11 cellular contexts compared by ENCODE assay signal in genomic region chr1:221987860-221988520, GRCh38.
DNase-seq lines count a peak whose midpoint lies in the region; ATAC-seq and TF ChIP-seq lines count a peak whose summit lies in the region.
"Had no signal": no experiment of that assay in that cellular context is flagged by ENCODE, and none has a peak within 500 bp of the region (broad histone marks: within the 10 kb centered on the region; RNA-seq: fewer than 3 reads in every experiment).

No MANE protein-coding gene starts in this region.

- peaks cover 11% of the 10 kb centered on the region for H3K4me1 ChIP-seq in RWPE2 (ENCODE audit: insufficient read depth, poor library complexity, severe bottlenecking)
- no peaks in the 10 kb centered on the region for H3K4me1 ChIP-seq in testis

- WGBS in testis, 2 donors = 69 to 75% methylated on average over 6 of the region's 6 CpGs

- intact Hi-C loops in testis (cut with DNase I; ENCODE audit: low total_unique reads) = no loop called here
- intact Hi-C loops in activated T-helper 2 cell treated with anti-CD3 and anti-CD28 coated beads, Interferon-gamma antibody, Interleukin-2, Interleukin-4, amounts not matched to agents 10 μg/mL and 5 μg/mL and 100 μg/mL, durations not matched to agents 14 hours and 24 hours and 36 hours (cut with micrococcal nuclease) = no loop called here

- H3K27me3 ChIP-seq in RWPE2 (ENCODE audit: insufficient read depth, poor library complexity, severe bottlenecking) (no peaks in the 10 kb centered on the region), testis (no peaks in the 10 kb centered on the region)

- in situ Hi-C loops in G401 (cut with HindIII; ENCODE audit: low sequenced_read_pairs) = no loop called here

- POLR2A ChIA-PET in AG04449 (lab: Yijun Ruan, JAX) = interaction anchor here (0.9 kb wide), 1 partner anchor 246 kb away, joined by 4 read pairs; the partner anchor contains the start of gene DUSP10

- H3K27ac ChIP-seq in RWPE2 (ENCODE audit: poor library complexity, severe bottlenecking) (peak overlapping the region; percentile 54), testis (no peak overlapping the region)

- H3K4me1 Mint-ChIP-seq in activated T-helper 2 cell treated with anti-CD3 and anti-CD28 coated beads, Interferon-gamma antibody, Interleukin-2, Interleukin-4, amounts not matched to agents 10 μg/mL and 5 μg/mL and 100 μg/mL, durations not matched to agents 14 hours and 24 hours and 36 hours (ENCODE audit: low read depth) = peaks cover 26% of the 10 kb centered on the region

- H3K9me3 ChIP-seq in RWPE2 (ENCODE audit: severe bottlenecking) (no peaks in the 10 kb centered on the region), testis (no peaks in the 10 kb centered on the region)

- H3K4me3 Mint-ChIP-seq in activated T-helper 2 cell treated with anti-CD3 and anti-CD28 coated beads, Interferon-gamma antibody, Interleukin-2, Interleukin-4, amounts not matched to agents 10 μg/mL and 5 μg/mL and 100 μg/mL, durations not matched to agents 14 hours and 24 hours and 36 hours (ENCODE audit: low read depth) = no peak overlapping the region
- H3K4me3 Mint-ChIP-seq: memory B cell; T-helper 1 cell treated with Interleukin-12 subunit alpha and Interleukin-12 subunit beta and Interleukin-4 antibody, amounts not matched to agents 30 μg/mL and 1 μg/mL, for 36 hours had no signal

- peaks cover 7% of the 10 kb centered on the region for H3K9me3 Mint-ChIP-seq in activated T-helper 2 cell treated with anti-CD3 and anti-CD28 coated beads, Interferon-gamma antibody, Interleukin-2, Interleukin-4, amounts not matched to agents 10 μg/mL and 5 μg/mL and 100 μg/mL, durations not matched to agents 14 hours and 24 hours and 36 hours
- H3K9me3 Mint-ChIP-seq: memory B cell had no signal

- H3K36me3 ChIP-seq in RWPE2 (ENCODE audit: low read depth) (no peaks in the 10 kb centered on the region), testis (ENCODE audit: low read depth, missing control alignments) (no peaks in the 10 kb centered on the region)

- TF ChIP-seq CTCF in AG04449 (IDR thresholded peaks at IDR 0.05; ENCODE audit: insufficient read depth, low read length, missing control alignments) = no peak
- TF ChIP-seq CTCF in RWPE2 (IDR thresholded peaks at IDR 0.05; ENCODE audit: poor library complexity, severe bottlenecking) = no peak
- no peak for TF ChIP-seq CTCF in testis (IDR thresholded peaks at IDR 0.05)

- H3K27me3 Mint-ChIP-seq in activated T-helper 2 cell treated with anti-CD3 and anti-CD28 coated beads, Interferon-gamma antibody, Interleukin-2, Interleukin-4, amounts not matched to agents 10 μg/mL and 5 μg/mL and 100 μg/mL, durations not matched to agents 14 hours and 24 hours and 36 hours (ENCODE audit: low read depth) = peaks cover 7% of the 10 kb centered on the region

- peak; percentile 79 for ATAC-seq in RWPE2 (ENCODE audit: low read depth)
- ATAC-seq in stimulated activated naive CD8-positive, alpha-beta T cell treated with anti-CD3 and anti-CD28 coated beads, Interleukin-15, Interleukin-2, amounts not matched to agents 100 U/mL and 50 U/mL, for 24 hours = no peak

- DNase-seq in AG04449 (ENCODE audit: low read depth, low spot score) (peak; percentile 57), HCEC 1CT (peak; percentile 96), RWPE2 (ENCODE audit: low spot score) (no peak), fibroblast of the conjunctiva (ENCODE audit: low read depth) (peak; percentile 62), testis (no peak), G401 (ENCODE audit: low spot score) (no peak)
- no peak for DNase-seq in activated T-helper 2 cell treated with anti-CD3 and anti-CD28 coated beads, Interferon-gamma antibody, Interleukin-2, Interleukin-4, amounts not matched to agents 10 μg/mL and 5 μg/mL and 100 μg/mL, durations not matched to agents 14 hours and 24 hours and 36 hours (ENCODE audit: low spot score)
- DNase-seq in stimulated activated naive CD8-positive, alpha-beta T cell treated with anti-CD3 and anti-CD28 coated beads, Interleukin-15, Interleukin-2, amounts not matched to agents 100 U/mL and 50 U/mL, for 24 hours = no peak
- DNase-seq: NCI-H1436 had no signal

- peaks cover 6% of the 10 kb centered on the region for H3K36me3 Mint-ChIP-seq in activated T-helper 2 cell treated with anti-CD3 and anti-CD28 coated beads, Interferon-gamma antibody, Interleukin-2, Interleukin-4, amounts not matched to agents 10 μg/mL and 5 μg/mL and 100 μg/mL, durations not matched to agents 14 hours and 24 hours and 36 hours (ENCODE audit: low read depth)
- H3K36me3 Mint-ChIP-seq: memory B cell had no signal

- no peak for TF ChIP-seq POLR2A in testis (IDR thresholded peaks at IDR 0.05)

- no peak overlapping the region for H3K27ac Mint-ChIP-seq in activated T-helper 2 cell treated with anti-CD3 and anti-CD28 coated beads, Interferon-gamma antibody, Interleukin-2, Interleukin-4, amounts not matched to agents 10 μg/mL and 5 μg/mL and 100 μg/mL, durations not matched to agents 14 hours and 24 hours and 36 hours
- H3K27ac Mint-ChIP-seq: memory B cell; T-helper 1 cell treated with Interleukin-12 subunit alpha and Interleukin-12 subunit beta and Interleukin-4 antibody, amounts not matched to agents 30 μg/mL and 1 μg/mL, for 36 hours had no signal

- CTCF ChIA-PET in AG04449 (lab: Yijun Ruan, JAX) = interaction anchor here (3.1 kb wide), 1 partner anchor 467 kb away, joined by 14 read pairs; no protein-coding TSS in a partner anchor

- H3K4me3 ChIP-seq in AG04449 (ENCODE audit: low read depth, low read length) (no peak overlapping the region), RWPE2 (ENCODE audit: severe bottlenecking) (no peak overlapping the region), testis (no peak overlapping the region)

Comparison
In these comparisons a context has a peak if more than half of its experiments do, and no peak if none do; other contexts are left out.
1. DNase-seq: peak in AG04449 (single experiment), HCEC 1CT (single experiment) and fibroblast of the conjunctiva (single experiment); none in RWPE2 (single experiment), testis (single experiment), G401 (single experiment), activated T-helper 2 cell treated with anti-CD3 and anti-CD28 coated beads, Interferon-gamma antibody, Interleukin-2, Interleukin-4, amounts not matched to agents 10 μg/mL and 5 μg/mL and 100 μg/mL, durations not matched to agents 14 hours and 24 hours and 36 hours (single experiment) and stimulated activated naive CD8-positive, alpha-beta T cell treated with anti-CD3 and anti-CD28 coated beads, Interleukin-15, Interleukin-2, amounts not matched to agents 100 U/mL and 50 U/mL, for 24 hours (single experiment).